Comparison of ENCODE assay signal across 8 cellular contexts in the genomic region with DNA sequence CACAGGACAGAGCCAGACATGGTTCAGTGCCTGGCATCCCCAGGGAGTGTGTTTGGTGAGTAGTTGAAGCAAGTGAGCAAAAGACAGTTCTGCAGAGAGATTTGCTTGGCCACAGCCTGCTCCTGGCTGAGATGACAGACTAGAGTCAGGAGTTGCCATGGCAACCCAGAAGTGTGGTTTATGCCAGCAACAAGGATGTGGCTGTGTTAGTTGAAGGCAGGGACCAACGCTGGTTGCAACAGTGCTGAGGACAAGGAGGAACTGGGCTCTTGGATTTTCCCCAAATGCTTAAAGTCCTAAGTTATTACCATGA. TPM values are rescaled to one million over a fixed set of nuclear protein-coding genes. Genes with fewer than 3 reads are reported as not detected.
DNase-seq lines count a peak whose midpoint lies in the region; ATAC-seq and TF ChIP-seq lines count a peak whose summit lies in the region.

No MANE protein-coding gene starts in this region.

- no peak overlapping the region for H3K14ac ChIP-seq in H9 (ENCODE audit: insufficient read depth, low read length)

- H3K18ac ChIP-seq in H9 (ENCODE audit: insufficient read length, low read depth, low read length) = no peak overlapping the region

- no peak overlapping the region for H3T11ph ChIP-seq in H9 (ENCODE audit: low read length)

- DNase-seq in AG10803 (ENCODE audit: low read depth) (peak; percentile 96), HK-2 (ENCODE audit: unreplicated experiment) (peak; percentile 84), heart left ventricle (peak in 4 of 5 donors; percentile 26 to 80 (median 50)), gastrocnemius medialis (peak in 1 of 2 donors; percentile 17), GM20000 (ENCODE audit: low spot score) (no peak), H9 (no peak)
- peak; percentile 33 for DNase-seq in activated T-helper 2 cell treated with anti-CD3 and anti-CD28 coated beads, Interferon-gamma antibody, Interleukin-2, Interleukin-4, amounts not matched to agents 10 μg/mL and 5 μg/mL and 100 μg/mL, durations not matched to agents 14 hours and 24 hours and 36 hours (ENCODE audit: low spot score)

- no peak overlapping the region for H3K27ac Mint-ChIP-seq in activated T-helper 2 cell treated with anti-CD3 and anti-CD28 coated beads, Interferon-gamma antibody, Interleukin-2, Interleukin-4, amounts not matched to agents 10 μg/mL and 5 μg/mL and 100 μg/mL, durations not matched to agents 14 hours and 24 hours and 36 hours
- H3K27ac Mint-ChIP-seq in H9 = no peak overlapping the region

- peaks cover 0 to 40% (median 20%) of the 10 kb centered on the region in 9 donors for H3K27me3 ChIP-seq in heart left ventricle
- peaks cover 13 to 29% (median 24%) of the 10 kb centered on the region in 3 donors for H3K27me3 ChIP-seq in gastrocnemius medialis
- H3K27me3 ChIP-seq in H9 (ENCODE audit: insufficient read depth, low read length) = no peaks in the 10 kb centered on the region

- H4K5ac ChIP-seq in H9 (ENCODE audit: insufficient read length, low read depth, low read length) = no peak overlapping the region

- no peak overlapping the region for H2BK20ac ChIP-seq in H9 (ENCODE audit: low read depth, low read length, poor library complexity, severe bottlenecking)

- TF ChIP-seq POLR2A in heart left ventricle (IDR thresholded peaks at IDR 0.05) (no peak), gastrocnemius medialis (IDR thresholded peaks at IDR 0.05) (no peak)

- H3K36me3 ChIP-seq in heart left ventricle (no peaks in the 10 kb centered on the region), gastrocnemius medialis (no peaks in the 10 kb centered on the region)

- no peaks in the 10 kb centered on the region for H4K20me1 ChIP-seq in H9 (ENCODE audit: control insufficient read depth, insufficient read depth, insufficient read length)

- no peak overlapping the region for H4K8ac ChIP-seq in H9 (replicated peaks; ENCODE audit: insufficient read length, low read depth, low read length)

- H2BK15ac ChIP-seq in H9 (ENCODE audit: low read depth, low read length) = no peak overlapping the region

- no peak overlapping the region for H3K4ac ChIP-seq in H9 (ENCODE audit: low read depth, low read length)

- H4K91ac ChIP-seq in H9 (ENCODE audit: insufficient read length, low read depth, low read length) = no peak overlapping the region

- H2AK5ac ChIP-seq in H9 (ENCODE audit: insufficient read length, low read length) = no peak overlapping the region

- H3K27ac ChIP-seq in heart left ventricle (peak overlapping the region in 3 of 12 donors; percentile 13 to 42 (median 38)), gastrocnemius medialis (no peak overlapping the region), H9 (ENCODE audit: insufficient read length, low read depth, low read length) (no peak overlapping the region)

- ATAC-seq in heart left ventricle (peak in 3 of 4 donors; percentile 23 to 48 (median 43)), gastrocnemius medialis (peak; percentile 24 to 56), HG03520 (IDR thresholded peaks at IDR 0.05; ENCODE audit: unreplicated experiment) (no peak)

- no peak overlapping the region for H3K4me3 Mint-ChIP-seq in activated T-helper 2 cell treated with anti-CD3 and anti-CD28 coated beads, Interferon-gamma antibody, Interleukin-2, Interleukin-4, amounts not matched to agents 10 μg/mL and 5 μg/mL and 100 μg/mL, durations not matched to agents 14 hours and 24 hours and 36 hours (ENCODE audit: low read depth)
- no peak overlapping the region for H3K4me3 Mint-ChIP-seq in H9

- no peak overlapping the region for H2AFZ ChIP-seq in H9 (ENCODE audit: low read length)

- no peak overlapping the region for H2BK12ac ChIP-seq in H9 (ENCODE audit: insufficient read length, low read depth, low read length)

- H3K9me3 Mint-ChIP-seq in activated T-helper 2 cell treated with anti-CD3 and anti-CD28 coated beads, Interferon-gamma antibody, Interleukin-2, Interleukin-4, amounts not matched to agents 10 μg/mL and 5 μg/mL and 100 μg/mL, durations not matched to agents 14 hours and 24 hours and 36 hours = no peaks in the 10 kb centered on the region
- H3K9me3 Mint-ChIP-seq in H9 = peaks cover 0 to 2% of the 10 kb centered on the region in 2 experiments; a peak in 1 of 5 replicates

- no peaks in the 10 kb centered on the region for H3K79me2 ChIP-seq in H9 (ENCODE audit: insufficient read depth, low read length)

- in situ Hi-C loops in gastrocnemius medialis (cut with MboI; ENCODE audit: low sequenced_read_pairs in 4 of 4) = no loop called here

- H3K4me1 ChIP-seq in heart left ventricle = peaks cover 3 to 25% (median 9%) of the 10 kb centered on the region in 12 donors
- H3K4me1 ChIP-seq in gastrocnemius medialis = peaks cover 0 to 7% of the 10 kb centered on the region in 2 donors
- peaks cover 3% of the 10 kb centered on the region; the same call in 1 of the 2 replicates for H3K4me1 ChIP-seq in H9 (ENCODE audit: insufficient read depth, low read length)

- intact Hi-C loops in activated T-helper 2 cell treated with anti-CD3 and anti-CD28 coated beads, Interferon-gamma antibody, Interleukin-2, Interleukin-4, amounts not matched to agents 10 μg/mL and 5 μg/mL and 100 μg/mL, durations not matched to agents 14 hours and 24 hours and 36 hours (cut with micrococcal nuclease) = no loop called here
- intact Hi-C loops in heart left ventricle (cut with DNase I) (loop anchor here in 1 of 10 donors (10.0 kb wide), 1 partner anchor 153 kb away; a partner anchor contains a TSS), gastrocnemius medialis (cut with DNase I; ENCODE audit: low total_unique reads) (no loop called here)

- no peak overlapping the region for H3K4me3 ChIP-seq in AG10803 (ENCODE audit: low read length)
- no peak overlapping the region for H3K4me3 ChIP-seq in heart left ventricle
- no peak overlapping the region for H3K4me3 ChIP-seq in gastrocnemius medialis

- H3K23ac ChIP-seq in H9 (ENCODE audit: insufficient read length, low read depth, low read length) = no peak overlapping the region

- no peak overlapping the region for H3K4me2 ChIP-seq in H9 (ENCODE audit: insufficient read depth, insufficient read length, low read length)

- 17 to 29% (median 22%) methylated on average over 1 of the region's 1 CpG for WGBS in heart left ventricle, 4 donors
- no CpG with 5 or more reads among the region's 1 CpG for WGBS in H9 (ENCODE audit: extremely low coverage, insufficient read length, low lambda C conversion rate)

- no peak overlapping the region for H3K56ac ChIP-seq in H9 (ENCODE audit: insufficient read length, low read depth, low read length)

- TF ChIP-seq CTCF in AG10803 (conservative IDR thresholded peaks at IDR 0.05; ENCODE audit: low read length) = no peak
- no peak for TF ChIP-seq CTCF in heart left ventricle (IDR thresholded peaks at IDR 0.05)
- TF ChIP-seq CTCF in gastrocnemius medialis (IDR thresholded peaks at IDR 0.05 in 4 of 5, conservative IDR thresholded peaks at IDR 0.05 in 1 of 5) = no peak
- TF ChIP-seq CTCF in GM20000 (IDR thresholded peaks at IDR 0.05; ENCODE audit: extremely low read depth, missing control alignments) = no peak
- TF ChIP-seq CTCF in H9 (conservative IDR thresholded peaks at IDR 0.05) = no peak

- H2BK5ac ChIP-seq in H9 (ENCODE audit: insufficient read length, low read length) = no peak overlapping the region

- H3K9me3 ChIP-seq in heart left ventricle (no peaks in the 10 kb centered on the region), gastrocnemius medialis (no peaks in the 10 kb centered on the region), H9 (ENCODE audit: control insufficient read depth, low read depth, low read length) (no peaks in the 10 kb centered on the region)

- H2BK120ac ChIP-seq in H9 (ENCODE audit: low read depth, low read length, poor library complexity, severe bottlenecking) = no peak overlapping the region

- no peaks in the 10 kb centered on the region for H3K4me1 Mint-ChIP-seq in activated T-helper 2 cell treated with anti-CD3 and anti-CD28 coated beads, Interferon-gamma antibody, Interleukin-2, Interleukin-4, amounts not matched to agents 10 μg/mL and 5 μg/mL and 100 μg/mL, durations not matched to agents 14 hours and 24 hours and 36 hours (ENCODE audit: low read depth)
- H3K4me1 Mint-ChIP-seq in H9 = peaks cover 8 to 14% of the 10 kb centered on the region in 2 experiments

- peaks cover 39% of the 10 kb centered on the region for H3K27me3 Mint-ChIP-seq in activated T-helper 2 cell treated with anti-CD3 and anti-CD28 coated beads, Interferon-gamma antibody, Interleukin-2, Interleukin-4, amounts not matched to agents 10 μg/mL and 5 μg/mL and 100 μg/mL, durations not matched to agents 14 hours and 24 hours and 36 hours (ENCODE audit: low read depth)
- H3K27me3 Mint-ChIP-seq in H9 (ENCODE audit: low read depth) = peaks cover 35% of the 10 kb centered on the region

- no peaks in the 10 kb centered on the region for H3K79me1 ChIP-seq in H9 (ENCODE audit: insufficient read depth, low read depth, low read length, poor library complexity, severe bottlenecking)

- H3K23me2 ChIP-seq in H9 (ENCODE audit: insufficient read length, low read depth, low read length, poor library complexity, severe bottlenecking) = peaks cover 11% of the 10 kb centered on the region

- no peak overlapping the region for H3K9ac ChIP-seq in H9 (ENCODE audit: extremely low read depth, insufficient read length, low read length)

- peaks cover 2% of the 10 kb centered on the region for H3K36me3 Mint-ChIP-seq in activated T-helper 2 cell treated with anti-CD3 and anti-CD28 coated beads, Interferon-gamma antibody, Interleukin-2, Interleukin-4, amounts not matched to agents 10 μg/mL and 5 μg/mL and 100 μg/mL, durations not matched to agents 14 hours and 24 hours and 36 hours (ENCODE audit: low read depth)
- H3K36me3 Mint-ChIP-seq in H9 (ENCODE audit: insufficient read depth in 1 of 3, low read depth in 3 of 3) = no peaks in the 10 kb centered on the region; a peak in 1 of 7 replicates

RNA-seq across cellular contexts. Expression of a gene that starts 2.7 kb away (rescaled TPM):
- not detected in 2 replicates for total RNA-seq in activated T-helper 2 cell treated with anti-CD3 and anti-CD28 coated beads, Interferon-gamma antibody, Interleukin-2, Interleukin-4, amounts not matched to agents 10 μg/mL and 5 μg/mL and 100 μg/mL, durations not matched to agents 14 hours and 24 hours and 36 hours
- total RNA-seq in heart left ventricle (not detected), gastrocnemius medialis (not detected), H9 (2021) (0.33 and 0.57 TPM in 2 replicates)
- polyA plus RNA-seq in heart left ventricle = under 1 TPM in 1 of 2 donors, not detected in 1; 0.07 TPM

Comparison
In these comparisons a context has a peak if more than half of its experiments do, and no peak if none do; other contexts are left out.
1. DNase-seq: peak in AG10803 (single experiment), HK-2 (single experiment), activated T-helper 2 cell treated with anti-CD3 and anti-CD28 coated beads, Interferon-gamma antibody, Interleukin-2, Interleukin-4, amounts not matched to agents 10 μg/mL and 5 μg/mL and 100 μg/mL, durations not matched to agents 14 hours and 24 hours and 36 hours (single experiment) and heart left ventricle (4 of 5); none in GM20000 (single experiment) and H9 (single experiment).